In the genomic region with DNA sequence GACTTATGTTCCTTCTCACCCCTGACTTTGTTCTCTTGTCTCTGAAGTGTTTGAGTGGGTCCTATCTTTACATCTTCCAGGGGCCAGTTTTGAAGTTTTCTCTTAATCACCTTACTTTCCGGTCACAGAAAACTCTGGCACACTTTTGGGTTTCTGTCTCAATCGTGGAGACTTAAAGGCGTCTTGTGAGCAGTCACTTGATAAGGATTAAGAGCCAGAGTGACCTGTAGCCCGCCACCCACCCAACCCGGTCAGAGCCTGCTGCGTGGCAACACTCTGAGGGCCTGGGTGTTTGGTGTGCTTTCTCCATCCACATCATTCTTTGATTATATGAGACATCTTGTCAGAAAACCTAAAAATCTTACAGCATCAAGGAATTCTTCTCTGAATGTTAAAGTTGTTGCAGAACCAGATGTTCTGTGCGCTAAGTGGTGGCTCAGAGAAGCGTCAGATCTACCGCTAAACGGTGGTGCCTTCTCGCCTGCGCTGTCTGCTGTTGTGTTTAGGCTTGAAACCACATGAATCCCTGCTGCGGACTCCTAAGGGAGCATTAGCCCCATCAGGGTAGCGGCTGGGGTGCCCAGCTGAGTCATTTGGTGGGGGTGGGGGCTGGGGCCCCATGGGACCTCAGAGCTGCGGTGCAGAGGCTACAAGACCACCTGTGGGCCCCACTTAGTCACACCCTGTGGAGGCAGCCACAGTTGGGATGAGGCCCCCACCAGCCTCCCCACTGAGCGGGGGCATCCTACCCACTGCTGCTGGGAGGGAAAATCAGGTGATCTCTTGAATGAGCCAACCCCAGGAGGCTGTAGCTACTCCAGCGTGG, we compare ENCODE assay signal across 17 cellular contexts.
DNase-seq lines count a peak whose midpoint lies in the region; ATAC-seq, FAIRE-seq and TF ChIP-seq lines count a peak whose summit lies in the region.
"Had no signal": no experiment of that assay in that cellular context is flagged by ENCODE, and none has a peak within 500 bp of the region (broad histone marks: within the 10 kb centered on the region; RNA-seq: fewer than 3 reads in every experiment).

No MANE protein-coding gene starts in this region.

- no peaks in the 10 kb centered on the region for H3K27me3 Mint-ChIP-seq in activated T-helper 1 cell treated with anti-CD3 and anti-CD28 coated beads, Interleukin-12 subunit alpha, Interleukin-12 subunit beta, Interleukin-2, Interleukin-4 antibody, amounts not matched to agents 30 ng/mL and 10 ng/mL and 1 ng/mL, durations not matched to agents 14 hours and 24 hours and 36 hours (ENCODE audit: insufficient read depth)
- no peaks in the 10 kb centered on the region for H3K27me3 Mint-ChIP-seq in natural killer cell (ENCODE audit: low read depth in 2 of 2)
- no peaks in the 10 kb centered on the region for H3K27me3 Mint-ChIP-seq in stimulated activated naive CD8-positive, alpha-beta T cell treated with anti-CD3 and anti-CD28 coated beads, Interleukin-15, amount 100 ng/mL, for 72 hours

- intact Hi-C loops in activated T-helper 1 cell treated with anti-CD3 and anti-CD28 coated beads, Interleukin-12 subunit alpha, Interleukin-12 subunit beta, Interleukin-2, Interleukin-4 antibody, amounts not matched to agents 30 ng/mL and 10 ng/mL and 1 ng/mL, durations not matched to agents 14 hours and 24 hours and 36 hours (cut with micrococcal nuclease): loop anchor here (1.0 to 2.0 kb wide), 2 partner anchors 15 to 98 kb away; no protein-coding TSS in a partner anchor
- intact Hi-C loops in natural killer cell (cut with micrococcal nuclease): loop anchor here (2.0 kb wide), 1 partner anchor 72 kb away; no protein-coding TSS in a partner anchor

- TF ChIP-seq CTCF in natural killer cell (IDR thresholded peaks at IDR 0.05): no peak

- DNase-seq in activated effector memory CD4-positive, alpha-beta T cell treated with anti-CD3 and anti-CD28 coated beads, Interleukin-2, amount 50 U/mL, for 16 hours: peak; percentile 74
- no peak for DNase-seq in activated effector memory CD4-positive, alpha-beta T cell treated with Interleukin-2 at 50 U/mL for 16 hours
- DNase-seq in activated T-helper 1 cell treated with anti-CD3 and anti-CD28 coated beads, Interleukin-12 subunit alpha, Interleukin-12 subunit beta, Interleukin-2, Interleukin-4 antibody, amounts not matched to agents 30 ng/mL and 10 ng/mL and 1 ng/mL, durations not matched to agents 14 hours and 24 hours and 36 hours (ENCODE audit: low spot score): no peak
- no peak for DNase-seq in natural killer cell
- DNase-seq in stimulated activated naive CD8-positive, alpha-beta T cell treated with anti-CD3 and anti-CD28 coated beads, Interleukin-15, amount 100 ng/mL, for 72 hours: peak; percentile 56 to 80
- no peak for DNase-seq in hepatic stellate cell (ENCODE audit: low spot score)
- no peak for DNase-seq in urothelium cell line (ENCODE audit: low spot score)
- DNase-seq in NCI-H510A (lab: John Stamatoyannopoulos, UW): no peak
- DNase-seq: brain microvascular endothelial cell, DMS 273 treated with DMSO at 0.1 percent for 48 hours, left cardiac atrium, NCI-H1105 treated with DMSO at 0.1 percent for 48 hours, NCI-H69, T-helper 9 cell, transverse colon had no signal

- H3K9me3 Mint-ChIP-seq in activated T-helper 1 cell treated with anti-CD3 and anti-CD28 coated beads, Interleukin-12 subunit alpha, Interleukin-12 subunit beta, Interleukin-2, Interleukin-4 antibody, amounts not matched to agents 30 ng/mL and 10 ng/mL and 1 ng/mL, durations not matched to agents 14 hours and 24 hours and 36 hours: peaks cover 26% of the 10 kb centered on the region
- no peaks in the 10 kb centered on the region for H3K9me3 Mint-ChIP-seq in natural killer cell
- peaks cover 5 to 17% of the 10 kb centered on the region in 2 donors for H3K9me3 Mint-ChIP-seq in stimulated activated naive CD8-positive, alpha-beta T cell treated with anti-CD3 and anti-CD28 coated beads, Interleukin-15, amount 100 ng/mL, for 72 hours

- H3K27ac Mint-ChIP-seq in activated T-helper 1 cell treated with anti-CD3 and anti-CD28 coated beads, Interleukin-12 subunit alpha, Interleukin-12 subunit beta, Interleukin-2, Interleukin-4 antibody, amounts not matched to agents 30 ng/mL and 10 ng/mL and 1 ng/mL, durations not matched to agents 14 hours and 24 hours and 36 hours: peak overlapping the region; percentile 100
- peak overlapping the region; percentile 59 to 97 for H3K27ac Mint-ChIP-seq in natural killer cell
- H3K27ac Mint-ChIP-seq in stimulated activated naive CD8-positive, alpha-beta T cell treated with anti-CD3 and anti-CD28 coated beads, Interleukin-15, amount 100 ng/mL, for 72 hours: peak overlapping the region; percentile 71 to 98

- H3K4me3 Mint-ChIP-seq in activated T-helper 1 cell treated with anti-CD3 and anti-CD28 coated beads, Interleukin-12 subunit alpha, Interleukin-12 subunit beta, Interleukin-2, Interleukin-4 antibody, amounts not matched to agents 30 ng/mL and 10 ng/mL and 1 ng/mL, durations not matched to agents 14 hours and 24 hours and 36 hours: peak overlapping the region; percentile 28
- H3K4me3 Mint-ChIP-seq in natural killer cell: no peak overlapping the region
- H3K4me3 Mint-ChIP-seq in stimulated activated naive CD8-positive, alpha-beta T cell treated with anti-CD3 and anti-CD28 coated beads, Interleukin-15, amount 100 ng/mL, for 72 hours: peak overlapping the region; percentile 58 to 85

- peaks cover 86% of the 10 kb centered on the region for H3K4me1 Mint-ChIP-seq in activated T-helper 1 cell treated with anti-CD3 and anti-CD28 coated beads, Interleukin-12 subunit alpha, Interleukin-12 subunit beta, Interleukin-2, Interleukin-4 antibody, amounts not matched to agents 30 ng/mL and 10 ng/mL and 1 ng/mL, durations not matched to agents 14 hours and 24 hours and 36 hours (ENCODE audit: low read depth)
- peaks cover 38 to 56% of the 10 kb centered on the region in 2 donors for H3K4me1 Mint-ChIP-seq in natural killer cell
- H3K4me1 Mint-ChIP-seq in stimulated activated naive CD8-positive, alpha-beta T cell treated with anti-CD3 and anti-CD28 coated beads, Interleukin-15, amount 100 ng/mL, for 72 hours: peaks cover 75% of the 10 kb centered on the region

- ATAC-seq in natural killer cell: no peak
- peak; percentile 69 for ATAC-seq in stimulated activated naive CD8-positive, alpha-beta T cell treated with anti-CD3 and anti-CD28 coated beads, Interleukin-15, amount 100 ng/mL, for 72 hours
- ATAC-seq: left cardiac atrium had no signal

- peaks cover 83% of the 10 kb centered on the region for H3K36me3 Mint-ChIP-seq in activated T-helper 1 cell treated with anti-CD3 and anti-CD28 coated beads, Interleukin-12 subunit alpha, Interleukin-12 subunit beta, Interleukin-2, Interleukin-4 antibody, amounts not matched to agents 30 ng/mL and 10 ng/mL and 1 ng/mL, durations not matched to agents 14 hours and 24 hours and 36 hours (ENCODE audit: low read depth)
- peaks cover 7% of the 10 kb centered on the region for H3K36me3 Mint-ChIP-seq in natural killer cell

- no peak for FAIRE-seq in urothelium cell line (lab: Jason Lieb, UNC)
- FAIRE-seq: endometrium, RCC 7860 had no signal

Comparison
In these comparisons a context has a peak if more than half of its experiments do, and no peak if none do; other contexts are left out.
1. DNase-seq: peak in activated effector memory CD4-positive, alpha-beta T cell treated with anti-CD3 and anti-CD28 coated beads, Interleukin-2, amount 50 U/mL, for 16 hours (single experiment) and stimulated activated naive CD8-positive, alpha-beta T cell treated with anti-CD3 and anti-CD28 coated beads, Interleukin-15, amount 100 ng/mL, for 72 hours (2 of 2); none in activated effector memory CD4-positive, alpha-beta T cell treated with Interleukin-2 at 50 U/mL for 16 hours (single experiment), activated T-helper 1 cell treated with anti-CD3 and anti-CD28 coated beads, Interleukin-12 subunit alpha, Interleukin-12 subunit beta, Interleukin-2, Interleukin-4 antibody, amounts not matched to agents 30 ng/mL and 10 ng/mL and 1 ng/mL, durations not matched to agents 14 hours and 24 hours and 36 hours (single experiment), natural killer cell (single experiment), hepatic stellate cell (single experiment), urothelium cell line (single experiment) and NCI-H510A (single experiment).
2. Peak in every context shown above with its lines, with median percentiles within 50 percentile points of each other: H3K27ac Mint-ChIP-seq.